In the genomic region with DNA sequence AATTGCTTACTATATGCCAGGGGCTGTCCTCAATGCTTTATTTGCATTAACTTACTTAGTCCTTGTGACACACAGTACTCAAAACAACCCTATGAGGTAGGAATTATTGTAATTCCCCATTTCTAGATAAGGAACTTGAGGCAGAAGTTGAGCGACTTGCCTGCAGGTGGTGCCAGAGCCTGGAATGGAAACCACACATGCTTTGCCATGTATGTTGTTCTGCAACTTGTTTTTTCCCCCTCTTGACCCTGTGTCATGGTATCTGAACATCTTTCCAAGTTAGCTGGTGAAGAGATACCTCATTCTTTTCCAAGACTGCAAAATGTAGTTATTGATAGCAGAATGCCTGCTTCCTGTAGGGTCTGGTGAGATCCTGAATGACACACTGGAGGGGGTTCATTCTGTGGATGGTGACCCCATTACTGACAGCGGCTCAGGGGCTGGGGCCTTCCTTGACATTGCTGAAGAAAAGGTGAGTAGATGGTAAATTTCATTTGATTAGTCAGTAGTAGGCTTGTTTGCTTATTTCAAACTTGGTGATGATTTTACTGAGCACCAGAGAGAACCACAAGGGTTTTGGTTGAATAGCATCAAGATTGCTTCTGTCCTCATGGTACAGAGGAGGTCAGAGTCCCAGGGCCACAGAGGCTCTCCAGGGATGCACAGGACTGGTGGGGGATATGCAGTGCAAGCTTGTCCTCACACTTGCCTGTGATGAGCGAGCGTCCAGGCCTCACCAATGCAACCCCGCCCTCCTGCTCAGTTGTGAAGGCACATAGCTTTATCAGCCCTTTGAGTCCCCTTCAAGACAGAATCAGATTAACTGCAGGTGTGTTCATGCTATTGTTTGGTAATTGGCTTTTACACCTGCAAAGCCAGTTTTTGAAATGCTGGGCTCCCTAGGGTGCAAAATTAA, we compare ENCODE assay signal across 8 cellular contexts. TPM values are rescaled to one million over a fixed set of nuclear protein-coding genes. Genes with fewer than 3 reads are reported as not detected.
A peak's percentile ranks its signal among the peaks of the same experiment; 100 is the strongest.
DNase-seq lines count a peak whose midpoint lies in the region; ATAC-seq and TF ChIP-seq lines count a peak whose summit lies in the region.

No MANE protein-coding gene starts in this region.

- no peak overlapping the region for H3K4me3 ChIP-seq in right atrium auricular region
- H3K4me3 ChIP-seq in spleen: no peak overlapping the region

- TF ChIP-seq POLR2A in spleen (IDR thresholded peaks at IDR 0.05): no peak

- TF ChIP-seq CTCF in right atrium auricular region (IDR thresholded peaks at IDR 0.05) (peak in 1 of 2 donors; percentile 72), spleen (IDR thresholded peaks at IDR 0.05 in 8 of 11, conservative IDR thresholded peaks at IDR 0.05 in 3 of 11) (peak; percentile 43 to 83 (median 80))

- DNase-seq in Right ventricle myocardium superior (peak; percentile 67), right atrium auricular region (ENCODE audit: low spot score) (no peak), Kasumi-1 (lab: John Stamatoyannopoulos, UW) (peak; percentile 73 to 76), SK-MEL-5 (ENCODE audit: low read depth, low spot score) (peak; percentile 80), left cardiac atrium (peak; percentile 61), spleen (no peak)
- peak; percentile 80 for DNase-seq in activated naive CD4-positive, alpha-beta T cell treated with anti-CD3 and anti-CD28 coated beads, Interleukin-2, amount 10 ng/mL, durations not matched to agents 7 days and 5 days

- peaks cover 54% of the 10 kb centered on the region for H3K27me3 Mint-ChIP-seq in activated naive CD4-positive, alpha-beta T cell treated with anti-CD3 and anti-CD28 coated beads, Interleukin-2, amount 10 ng/mL, durations not matched to agents 7 days and 5 days

- intact Hi-C loops in Right ventricle myocardium superior (cut with DNase I) (loop anchor here (10.0 kb wide), 1 partner anchor 134 kb away; no protein-coding TSS in a partner anchor), left cardiac atrium (cut with DNase I) (loop anchor here in 1 of 2 donors (5.0 kb wide), 1 partner anchor 142 kb away; no protein-coding TSS in a partner anchor), spleen (cut with DNase I; ENCODE audit: low total_unique reads) (no loop called here)

- H3K36me3 Mint-ChIP-seq in activated naive CD4-positive, alpha-beta T cell treated with anti-CD3 and anti-CD28 coated beads, Interleukin-2, amount 10 ng/mL, durations not matched to agents 7 days and 5 days: no peaks in the 10 kb centered on the region

- no peaks in the 10 kb centered on the region for H3K9me3 ChIP-seq in right atrium auricular region
- H3K9me3 ChIP-seq in spleen: no peaks in the 10 kb centered on the region

- CTCF ChIA-PET in activated naive CD4-positive, alpha-beta T cell treated with anti-CD3 and anti-CD28 coated beads, Interleukin-2, amount 10 ng/mL, durations not matched to agents 7 days and 5 days (lab: Charles Lee): interaction anchor here (0.7 to 14.9 kb wide), 20 partner anchors 10 to 186 kb away, joined by 3 to 298 read pairs (median 6); a partner anchor contains a TSS

- H3K27me3 ChIP-seq in right atrium auricular region (no peaks in the 10 kb centered on the region), spleen (replicated peaks in 1 of 7) (peaks cover 0 to 13% (median 0%) of the 10 kb centered on the region in 7 donors)

- peaks cover 12% of the 10 kb centered on the region for H3K36me3 ChIP-seq in right atrium auricular region
- H3K36me3 ChIP-seq in spleen: no peaks in the 10 kb centered on the region

- no peak for ATAC-seq in Right ventricle myocardium superior (ENCODE audit: poor library complexity)
- no peak for ATAC-seq in left cardiac atrium
- no peak for ATAC-seq in GM21367 (IDR thresholded peaks at IDR 0.05; ENCODE audit: unreplicated experiment)

- in situ Hi-C loops in SK-MEL-5 (cut with HindIII; ENCODE audit: low pct_unique_long_range_greater_than_20kb, low sequenced_read_pairs): loop anchor here (25.0 kb wide), 1 partner anchor 137 kb away; no protein-coding TSS in a partner anchor

- H3K4me1 Mint-ChIP-seq in activated naive CD4-positive, alpha-beta T cell treated with anti-CD3 and anti-CD28 coated beads, Interleukin-2, amount 10 ng/mL, durations not matched to agents 7 days and 5 days: peaks cover 29% of the 10 kb centered on the region

- WGBS in spleen, 5 donors: 66 to 81% (median 79%) methylated on average over 5 of the region's 5 CpGs

- no peak overlapping the region for H3K27ac ChIP-seq in right atrium auricular region
- no peak overlapping the region for H3K27ac ChIP-seq in spleen

- H3K4me1 ChIP-seq in right atrium auricular region (peaks cover 0 to 42% of the 10 kb centered on the region in 2 donors), spleen (peaks cover 0 to 34% (median 18%) of the 10 kb centered on the region in 6 donors)

- H3K4me3 Mint-ChIP-seq in activated naive CD4-positive, alpha-beta T cell treated with anti-CD3 and anti-CD28 coated beads, Interleukin-2, amount 10 ng/mL, durations not matched to agents 7 days and 5 days: no peak overlapping the region

- no peak overlapping the region for H3K27ac Mint-ChIP-seq in activated naive CD4-positive, alpha-beta T cell treated with anti-CD3 and anti-CD28 coated beads, Interleukin-2, amount 10 ng/mL, durations not matched to agents 7 days and 5 days

- H3K9me3 Mint-ChIP-seq in activated naive CD4-positive, alpha-beta T cell treated with anti-CD3 and anti-CD28 coated beads, Interleukin-2, amount 10 ng/mL, durations not matched to agents 7 days and 5 days: no peaks in the 10 kb centered on the region

RNA-seq across cellular contexts. Expression of a gene that starts 57.0 kb away (rescaled TPM):
- total RNA-seq in Right ventricle myocardium superior (55.9 TPM), right atrium auricular region (10 to 100 TPM; 22.4 to 38.2 TPM), left cardiac atrium (10 to 100 TPM; 73.3 to 75.0 TPM), spleen (1 to 10 TPM in 6 of 7 donors, under 1 TPM in 1; 0.94 to 9.3 (median 3.2) TPM)
- 0.77 and 0.88 TPM in 2 replicates for total RNA-seq in SK-MEL-5 (2014; rRNA removed; shearing (Covaris generic))
- polyA plus RNA-seq in SK-MEL-5 (2015; cell fraction: cytosol; rRNA removed): 0.43 and 0.61 TPM in 2 replicates
- polyA plus RNA-seq in SK-MEL-5 (2015; cell fraction: nucleus; rRNA removed): 0.46 TPM in 1 of 2 replicates, not detected in the other
- polyA plus RNA-seq in spleen: 1 to 10 TPM in 2 of 3 donors, under 1 TPM in 1; 0.33 to 1.2 (median 1.1) TPM

Comparison
In these comparisons a context has a peak if more than half of its experiments do, and no peak if none do; other contexts are left out.
1. DNase-seq: peak in Right ventricle myocardium superior (single experiment), Kasumi-1 (2 of 2), SK-MEL-5 (single experiment), activated naive CD4-positive, alpha-beta T cell treated with anti-CD3 and anti-CD28 coated beads, Interleukin-2, amount 10 ng/mL, durations not matched to agents 7 days and 5 days (single experiment) and left cardiac atrium (single experiment); none in right atrium auricular region (single experiment) and spleen (single experiment).